Comparison of ENCODE assay signal across 1 cellular context in genomic region chr7:34982371-34983019, GRCh38.
TF ChIP-seq lines count a peak whose summit lies in the region.

No MANE protein-coding gene starts in this region.

TF ChIP-seq in WTC11, 78 proteins besides CTCF, POLR2A, EP300 and RAD21 (continued from another document):
- TF ChIP-seq ZNF512 (CRISPR knock-in tag; IDR thresholded peaks at IDR 0.05; ENCODE audit: borderline replicate concordance) (no peak), CREM (CRISPR knock-in tag; IDR thresholded peaks at IDR 0.05) (no peak), ZNF138 (CRISPR knock-in tag; conservative IDR thresholded peaks at IDR 0.05) (no peak), PREB (CRISPR knock-in tag; IDR thresholded peaks at IDR 0.05; ENCODE audit: borderline replicate concordance) (no peak)
